Comparison of ENCODE assay signal across 8 cellular contexts in the genomic region with DNA sequence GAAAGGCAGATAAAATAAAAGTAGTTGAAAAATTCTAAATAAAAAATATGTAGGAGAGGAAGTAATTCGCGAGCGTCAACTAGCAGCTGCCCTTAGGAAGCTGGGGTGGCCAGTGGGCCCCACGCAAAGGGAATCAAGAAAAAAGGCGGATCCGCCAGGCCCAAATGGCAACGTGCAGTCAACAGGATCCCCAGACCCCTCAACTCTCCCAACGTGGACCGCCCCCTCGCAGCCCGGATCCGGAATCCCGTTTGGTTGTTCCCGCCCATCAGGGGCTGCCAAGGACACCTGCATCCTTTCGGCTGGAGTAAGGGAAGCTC. TPM values are rescaled to one million over a fixed set of nuclear protein-coding genes. Genes with fewer than 3 reads are reported as not detected.
A peak's percentile ranks its signal among the peaks of the same experiment; 100 is the strongest.
DNase-seq lines count a peak whose midpoint lies in the region; ATAC-seq and TF ChIP-seq lines count a peak whose summit lies in the region.

No MANE protein-coding gene starts in this region.

- no peak overlapping the region for H3K27ac ChIP-seq in iPS-20b (ENCODE audit: low read length)
- H3K27ac ChIP-seq in stomach: peak overlapping the region; percentile 82 to 93 (median 87)

- no peaks in the 10 kb centered on the region; the same call in 1 of the 2 replicates for H3K4me1 ChIP-seq in iPS-20b (ENCODE audit: insufficient read depth, low read length)
- H3K4me1 ChIP-seq in stomach: peaks cover 6 to 28% (median 23%) of the 10 kb centered on the region in 4 donors

- DNase-seq in activated CD4-positive, CD25-positive, alpha-beta regulatory T cell (lab: John Stamatoyannopoulos, UW): no peak
- no peak for DNase-seq in stomach
- DNase-seq in NCI-H748 (lab: John Stamatoyannopoulos, UW; ENCODE audit: unreplicated experiment): no peak
- no peak for DNase-seq in activated effector memory CD4-positive, alpha-beta T cell treated with Interleukin-2 at 50 U/mL for 16 hours

- intact Hi-C loops in stomach (cut with DNase I; ENCODE audit: low total_unique reads): loop anchor here (5.0 kb wide), 1 partner anchor 49 kb away; no protein-coding TSS in a partner anchor

- no peak for TF ChIP-seq POLR2A in stomach (IDR thresholded peaks at IDR 0.05)

- H3K27ac Mint-ChIP-seq in activated naive CD8-positive, alpha-beta T cell: peak overlapping the region; percentile 97

- H3K9me3 ChIP-seq in iPS-20b (ENCODE audit: insufficient read depth, low read depth, low read length) (no peaks in the 10 kb centered on the region), stomach (no peaks in the 10 kb centered on the region)

- peaks cover 2% of the 10 kb centered on the region for H3K36me3 Mint-ChIP-seq in activated naive CD8-positive, alpha-beta T cell

- H3K9ac ChIP-seq in iPS-20b (ENCODE audit: low read depth, low read length): peak overlapping the region; percentile 65; the same call in 1 of the 2 replicates

- TF ChIP-seq EP300 in stomach (IDR thresholded peaks at IDR 0.05): no peak

- no peak for TF ChIP-seq CTCF in stomach (IDR thresholded peaks at IDR 0.05)

- H3K9me3 Mint-ChIP-seq in activated naive CD8-positive, alpha-beta T cell (ENCODE audit: low read depth): no peaks in the 10 kb centered on the region

- H3K4me1 Mint-ChIP-seq in activated naive CD8-positive, alpha-beta T cell (ENCODE audit: low read depth): peaks cover 24% of the 10 kb centered on the region

- H3K36me3 ChIP-seq in iPS-20b (ENCODE audit: insufficient read depth, low read depth, low read length) (peaks cover 16% of the 10 kb centered on the region), stomach (peaks cover 9 to 22% (median 20%) of the 10 kb centered on the region in 4 donors)

- peak overlapping the region; percentile 98 for H3K4me3 Mint-ChIP-seq in activated naive CD8-positive, alpha-beta T cell

- WGBS in stomach, 5 donors: 0 to 1% (median 1%) methylated on average over 15 of the region's 15 CpGs

- H3K27me3 ChIP-seq in iPS-20b (ENCODE audit: insufficient read depth, low read length) (no peaks in the 10 kb centered on the region), stomach (no peaks in the 10 kb centered on the region)

- peak overlapping the region; percentile 88 for H3K4me3 ChIP-seq in iPS-20b (ENCODE audit: low read length)
- H3K4me3 ChIP-seq in stomach: peak overlapping the region; percentile 69 to 100 (median 88)

- peak; percentile 9 to 15 for ATAC-seq in activated CD4-positive, CD25-positive, alpha-beta regulatory T cell treated with anti-CD3 and anti-CD28 coated beads, Interleukin-2, amount 50 U/mL, for 24 hours
- ATAC-seq in HG03097 (IDR thresholded peaks at IDR 0.05; ENCODE audit: low FRiP score, unreplicated experiment): peak; percentile 19

- H3K27me3 Mint-ChIP-seq in activated naive CD8-positive, alpha-beta T cell: no peaks in the 10 kb centered on the region

RNA-seq across cellular contexts. Expression of gene DZANK1, which starts 0.3 kb away (rescaled TPM):
- total RNA-seq in stomach: 10 to 100 TPM in 1 of 5 donors, 1 to 10 TPM in 3, not detected in 1; 1.4 to 24.6 (median 3.3) TPM
- 1 to 10 TPM in 1 of 3 donors, under 1 TPM in 2; 0.61 to 2.6 (median 0.93) TPM for polyA plus RNA-seq in stomach

RNA-seq across cellular contexts. Expression of gene POLR3F, which starts 0.7 kb away (rescaled TPM):
- total RNA-seq in stomach: 10 to 100 TPM in 2 of 5 donors, 1 to 10 TPM in 2, not detected in 1; 5.4 to 24.3 (median 13.0) TPM
- polyA plus RNA-seq in stomach: 10 to 100 TPM in 1 of 3 donors, 1 to 10 TPM in 2; 6.9 to 12.8 (median 7.3) TPM

RNA-seq across cellular contexts. Expression of gene RBBP9, which starts 30.5 kb away (rescaled TPM):
- 10 to 100 TPM in 2 of 5 donors, 1 to 10 TPM in 2, under 1 TPM in 1; 0.58 to 20.7 (median 4.9) TPM for total RNA-seq in stomach
- 1 to 10 TPM; 4.7 to 7.5 (median 5.2) TPM for polyA plus RNA-seq in stomach

RNA-seq across cellular contexts. Expression of gene SEC23B, which starts 41.2 kb away (rescaled TPM):
- total RNA-seq in stomach: 10 to 100 TPM in 4 of 5 donors, 1 to 10 TPM in 1; 5.3 to 74.9 (median 26.8) TPM
- 10 to 100 TPM in 2 of 3 donors, 1 to 10 TPM in 1; 9.5 to 29.0 (median 26.1) TPM for polyA plus RNA-seq in stomach
